In the genomic region with DNA sequence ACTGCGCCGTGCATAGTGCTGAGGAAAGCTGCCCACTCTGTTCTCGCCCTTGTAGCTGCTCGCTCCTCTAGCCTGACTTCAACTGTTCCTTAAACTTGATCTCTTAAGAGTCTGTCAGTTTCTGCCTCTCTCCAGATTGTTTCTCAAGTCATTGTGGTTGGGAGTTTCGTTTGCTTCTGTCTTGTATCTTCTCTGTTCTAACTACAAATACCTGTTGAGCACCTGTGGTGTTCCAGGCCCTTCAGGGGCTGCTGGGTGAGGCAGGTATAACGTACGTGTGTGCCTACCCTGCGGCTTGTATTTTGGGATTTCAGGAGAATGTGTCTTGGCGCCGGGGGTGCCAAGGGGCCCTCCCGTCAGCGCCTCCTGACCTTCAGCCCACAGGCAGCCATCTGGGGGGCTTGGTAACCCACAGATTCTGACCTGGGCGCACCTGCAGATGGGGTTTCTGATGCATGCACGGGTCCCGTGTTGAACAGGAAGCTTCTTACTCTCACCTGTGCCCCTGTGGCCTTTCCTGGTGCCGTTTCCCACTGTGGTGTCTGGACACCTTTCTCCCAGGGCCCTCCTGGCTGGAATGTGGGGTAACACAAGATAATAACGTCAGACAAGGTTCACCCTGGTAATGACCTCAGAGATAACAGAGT, we compare ENCODE assay signal across 24 cellular contexts.
"Had no signal": no experiment of that assay in that cellular context is flagged by ENCODE, and none has a peak within 500 bp of the region (broad histone marks: within the 10 kb centered on the region; RNA-seq: fewer than 3 reads in every experiment).

No MANE protein-coding gene starts in this region.

- DNase-seq: activated B cell treated with CpG ODN at 0.5 μM for 24 hours; activated effector memory CD4-positive, alpha-beta T cell treated with Interleukin-2 at 50 U/mL for 16 hours; activated naive CD4-positive, alpha-beta T cell treated with Interleukin-2 at 50 U/mL for 16 hours; anterior cingulate cortex; effector CD8-positive, alpha-beta T cell; erythroblast; head of caudate nucleus; hippocampal formation; immature natural killer cell; kidney; left colon; mucosa of descending colon; occipital lobe; psoas muscle; stimulated activated naive CD4-positive, alpha-beta T cell treated with Interleukin-2 at 50 U/mL for 16 hours; T-helper 17 cell; T1000; testis; transverse colon had no signal

- H3K9me3 Mint-ChIP-seq: activated B cell treated with CpG ODN at 0.5 μM for 24 hours; immature natural killer cell; memory B cell; natural killer cell treated with Interleukin-12 subunit alpha and Interleukin-12 subunit beta and Interleukin-15 and Interleukin-18, amount 100 ng/mL, for 72 hours had no signal

- H3K27me3 ChIP-seq: gastroesophageal sphincter, testis, transverse colon had no signal

- H3K4me3 Mint-ChIP-seq: activated B cell treated with CpG ODN at 0.5 μM for 24 hours; activated naive CD8-positive, alpha-beta T cell; immature natural killer cell; memory B cell; natural killer cell treated with Interleukin-12 subunit alpha and Interleukin-12 subunit beta and Interleukin-15 and Interleukin-18, amount 100 ng/mL, for 72 hours; T-helper 17 cell had no signal

- H3K27ac ChIP-seq: gastroesophageal sphincter, parathyroid adenoma, psoas muscle, testis, transverse colon had no signal

- H3K27ac Mint-ChIP-seq: activated B cell treated with CpG ODN at 0.5 μM for 24 hours; activated naive CD8-positive, alpha-beta T cell; immature natural killer cell; memory B cell; natural killer cell treated with Interleukin-12 subunit alpha and Interleukin-12 subunit beta and Interleukin-15 and Interleukin-18, amount 100 ng/mL, for 72 hours; T-helper 17 cell had no signal

- H3K27me3 Mint-ChIP-seq: activated B cell treated with CpG ODN at 0.5 μM for 24 hours; activated naive CD8-positive, alpha-beta T cell; memory B cell; natural killer cell treated with Interleukin-12 subunit alpha and Interleukin-12 subunit beta and Interleukin-15 and Interleukin-18, amount 100 ng/mL, for 72 hours; T-helper 17 cell had no signal

- ATAC-seq: gastroesophageal sphincter; left colon; mucosa of descending colon; natural killer cell treated with Interleukin-12 subunit alpha and Interleukin-12 subunit beta and Interleukin-15 and Interleukin-18, amount 100 ng/mL, for 72 hours; T-helper 17 cell had no signal

- H3K4me3 ChIP-seq: gastroesophageal sphincter, mucosa of descending colon, psoas muscle, testis, transverse colon had no signal

- H3K4me1 Mint-ChIP-seq: activated B cell treated with CpG ODN at 0.5 μM for 24 hours had no signal
